Comparison of ENCODE assay signal across 20 cellular contexts in the genomic region with DNA sequence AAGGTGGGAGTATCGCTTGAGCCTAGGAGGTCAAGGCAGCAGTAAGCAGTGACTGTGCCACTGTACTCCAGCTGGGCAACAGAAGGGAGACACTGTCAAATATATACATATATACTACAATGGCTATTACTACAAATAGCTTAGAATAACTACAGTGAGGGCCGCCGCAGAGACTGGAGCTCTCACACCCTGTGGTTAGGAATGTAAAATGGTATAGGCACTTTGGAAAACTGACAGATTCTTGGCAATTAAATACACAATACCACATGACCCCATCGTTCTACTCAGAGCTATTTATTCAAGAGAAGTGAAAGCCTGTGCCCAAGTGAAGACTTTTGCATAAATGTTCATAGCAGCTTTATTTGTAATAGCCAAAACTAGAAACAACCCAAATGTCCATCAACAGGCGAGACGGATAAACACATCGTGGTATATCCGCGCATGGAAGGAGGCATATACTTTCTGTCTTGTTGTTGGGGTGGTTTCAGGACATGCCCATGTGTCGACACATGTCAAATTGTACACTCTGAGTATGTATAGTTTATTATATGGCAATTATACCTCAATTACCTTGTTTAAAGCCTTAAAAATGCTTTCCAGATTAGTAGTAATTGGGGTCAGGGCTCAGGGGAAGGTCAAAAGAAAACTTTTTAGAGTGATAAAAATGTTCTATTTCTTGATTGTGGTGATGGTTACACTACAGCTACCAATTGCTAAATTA.
DNase-seq lines count a peak whose midpoint lies in the region; FAIRE-seq and TF ChIP-seq lines count a peak whose summit lies in the region.
"Had no signal": no experiment of that assay in that cellular context is flagged by ENCODE, and none has a peak within 500 bp of the region (broad histone marks: within the 10 kb centered on the region; RNA-seq: fewer than 3 reads in every experiment).

No MANE protein-coding gene starts in this region.

- TF ChIP-seq CTCF in HFFc6 (IDR thresholded peaks at IDR 0.05) (no peak), RWPE1 (conservative IDR thresholded peaks at IDR 0.05; ENCODE audit: low read depth) (no peak), fibroblast of pulmonary artery (IDR thresholded peaks at IDR 0.05; ENCODE audit: low read length, missing control alignments) (no peak), smooth muscle cell (IDR thresholded peaks at IDR 0.05; ENCODE audit: borderline replicate concordance, insufficient read depth, poor library complexity, severe bottlenecking) (no peak)

- H3K9me3 ChIP-seq in smooth muscle cell (replicated peaks; ENCODE audit: low read depth), result no peaks in the 10 kb centered on the region
- H3K9me3 ChIP-seq: adrenal gland, suprapubic skin had no signal

- POLR2A ChIA-PET in RWPE1 (lab: Yijun Ruan, JAX; ENCODE audit: low non-redundant PET), result no interaction called here
- POLR2A ChIA-PET in activated CD4-positive, alpha-beta T cell treated with anti-CD3 and anti-CD28 coated beads, Interleukin-2, amount 10 ng/mL, durations not matched to agents 7 days and 5 days (lab: Charles Lee), result no interaction called here

- TF ChIP-seq POLR2A in GM12892 (IDR thresholded peaks at IDR 0.05; ENCODE audit: low read depth, low read length), result no peak

- H3K36me3 Mint-ChIP-seq in HFFc6 (ENCODE audit: low read depth), result peaks cover 2% of the 10 kb centered on the region
- H3K36me3 Mint-ChIP-seq in activated CD4-positive, alpha-beta T cell treated with anti-CD3 and anti-CD28 coated beads, Interleukin-2, amount 10 ng/mL, durations not matched to agents 7 days and 5 days (ENCODE audit: low read depth), result no peaks in the 10 kb centered on the region
- H3K36me3 Mint-ChIP-seq: T-cell had no signal

- DNase-seq in HFFc6 (no peak), RWPE1 (ENCODE audit: low spot score) (no peak), fibroblast of pulmonary artery (ENCODE audit: low read depth) (peak; percentile 35), smooth muscle cell (lab: John Stamatoyannopoulos, UW; ENCODE audit: unreplicated experiment) (no peak), GM12892 (ENCODE audit: insufficient read length) (no peak), NCI-H526 treated with DMSO at 0.1 percent for 48 hours (lab: John Stamatoyannopoulos, UW) (no peak)
- no peak for DNase-seq in activated CD4-positive, alpha-beta T cell treated with anti-CD3 and anti-CD28 coated beads, Interleukin-2, amount 10 ng/mL, durations not matched to agents 7 days and 5 days
- DNase-seq: activated CD8-positive, alpha-beta memory T cell treated with anti-CD3 and anti-CD28 coated beads for 24 hours; adrenal gland; mesenchymal stem cell; NCI-H2081; NCI-H748 treated with DMSO at 0.1 percent for 48 hours; stimulated activated CD4-positive, alpha-beta T cell treated with anti-CD3 and anti-CD28 coated beads, Interleukin-4, amount 100 ng/mL, for 1 hour; stimulated activated CD8-positive, alpha-beta memory T cell treated with anti-CD3 and anti-CD28 coated beads, Interleukin-4, amount 100 ng/mL, for 48 hours; T-cell had no signal

- CTCF ChIA-PET in RWPE1 (lab: Yijun Ruan, JAX), result interaction anchor here (0.6 to 1.2 kb wide), 2 partner anchors 9 to 363 kb away, joined by 4 to 5 read pairs; no protein-coding TSS in a partner anchor
- CTCF ChIA-PET in activated CD4-positive, alpha-beta T cell treated with anti-CD3 and anti-CD28 coated beads, Interleukin-2, amount 10 ng/mL, durations not matched to agents 7 days and 5 days (lab: Charles Lee), result interaction anchor here (1.1 kb wide), 1 partner anchor 360 kb away, joined by 3 read pairs; no protein-coding TSS in a partner anchor

- no peak for FAIRE-seq in GM12892 (lab: Jason Lieb, UNC)
- FAIRE-seq: colon, endothelial cell of umbilical vein had no signal

- H3K27ac ChIP-seq in RWPE1 (peak overlapping the region; percentile 93), smooth muscle cell (ENCODE audit: low read depth) (peak overlapping the region; percentile 92)
- H3K27ac ChIP-seq: VCaP had no signal

- H3K9ac ChIP-seq in smooth muscle cell (ENCODE audit: low read depth), result no peak overlapping the region

- no peaks in the 10 kb centered on the region for H3K79me2 ChIP-seq in smooth muscle cell (ENCODE audit: low read depth)

- H3K4me3 Mint-ChIP-seq in HFFc6, result no peak overlapping the region
- H3K4me3 Mint-ChIP-seq in activated CD4-positive, alpha-beta T cell treated with anti-CD3 and anti-CD28 coated beads, Interleukin-2, amount 10 ng/mL, durations not matched to agents 7 days and 5 days, result no peak overlapping the region
- H3K4me3 Mint-ChIP-seq: activated T-helper 17 cell treated with anti-CD3 and anti-CD28 coated beads, Interleukin-2, amount 50 U/mL, for 72 hours; T-cell had no signal

- peaks cover 2% of the 10 kb centered on the region; the same call in 1 of the 2 replicates for H3K9me3 Mint-ChIP-seq in HFFc6
- H3K9me3 Mint-ChIP-seq in activated CD4-positive, alpha-beta T cell treated with anti-CD3 and anti-CD28 coated beads, Interleukin-2, amount 10 ng/mL, durations not matched to agents 7 days and 5 days, result no peaks in the 10 kb centered on the region
- H3K9me3 Mint-ChIP-seq: activated T-helper 17 cell treated with anti-CD3 and anti-CD28 coated beads, Interleukin-2, amount 50 U/mL, for 72 hours; T-cell had no signal

- no peaks in the 10 kb centered on the region for H3K36me3 ChIP-seq in smooth muscle cell (ENCODE audit: low read depth)
- H3K36me3 ChIP-seq: adrenal gland, suprapubic skin had no signal

- H3K27ac Mint-ChIP-seq in HFFc6, result peak overlapping the region; percentile 66
- H3K27ac Mint-ChIP-seq in activated CD4-positive, alpha-beta T cell treated with anti-CD3 and anti-CD28 coated beads, Interleukin-2, amount 10 ng/mL, durations not matched to agents 7 days and 5 days, result no peak overlapping the region
- H3K27ac Mint-ChIP-seq: activated T-helper 17 cell treated with anti-CD3 and anti-CD28 coated beads, Interleukin-2, amount 50 U/mL, for 72 hours; T-cell had no signal

- H3K27me3 ChIP-seq in smooth muscle cell (ENCODE audit: low read depth), result no peaks in the 10 kb centered on the region
- H3K27me3 ChIP-seq: adrenal gland, suprapubic skin had no signal

- WGBS in smooth muscle cell (ENCODE audit: low lambda C conversion rate), result 91% methylated on average over 10 of the region's 10 CpGs

- H3K4me1 Mint-ChIP-seq in HFFc6 (ENCODE audit: low read depth), result peaks cover 49% of the 10 kb centered on the region
- no peaks in the 10 kb centered on the region for H3K4me1 Mint-ChIP-seq in activated CD4-positive, alpha-beta T cell treated with anti-CD3 and anti-CD28 coated beads, Interleukin-2, amount 10 ng/mL, durations not matched to agents 7 days and 5 days
- H3K4me1 Mint-ChIP-seq: activated T-helper 17 cell treated with anti-CD3 and anti-CD28 coated beads, Interleukin-2, amount 50 U/mL, for 72 hours; T-cell had no signal

- H3K4me1 ChIP-seq in smooth muscle cell (ENCODE audit: low read depth), result peaks cover 19% of the 10 kb centered on the region
- H3K4me1 ChIP-seq: adrenal gland had no signal

- no peak overlapping the region for H3K4me3 ChIP-seq in fibroblast of pulmonary artery (replicated peaks; ENCODE audit: low read depth, low read length)
- H3K4me3 ChIP-seq in smooth muscle cell, result no peak overlapping the region
- H3K4me3 ChIP-seq: adrenal gland, suprapubic skin had no signal

- no peaks in the 10 kb centered on the region for H4K20me1 ChIP-seq in smooth muscle cell (ENCODE audit: low read depth)

- no peaks in the 10 kb centered on the region for H3K27me3 Mint-ChIP-seq in HFFc6 (ENCODE audit: insufficient read depth)
- peaks cover 34% of the 10 kb centered on the region for H3K27me3 Mint-ChIP-seq in activated CD4-positive, alpha-beta T cell treated with anti-CD3 and anti-CD28 coated beads, Interleukin-2, amount 10 ng/mL, durations not matched to agents 7 days and 5 days

- no peak overlapping the region for H3K4me2 ChIP-seq in smooth muscle cell

- peaks cover 13% of the 10 kb centered on the region for H3F3A ChIP-seq in smooth muscle cell (ENCODE audit: low read depth)

- H2AFZ ChIP-seq in smooth muscle cell (ENCODE audit: low read depth), result no peak overlapping the region
